9 cellular contexts compared by ENCODE assay signal in the genomic region with DNA sequence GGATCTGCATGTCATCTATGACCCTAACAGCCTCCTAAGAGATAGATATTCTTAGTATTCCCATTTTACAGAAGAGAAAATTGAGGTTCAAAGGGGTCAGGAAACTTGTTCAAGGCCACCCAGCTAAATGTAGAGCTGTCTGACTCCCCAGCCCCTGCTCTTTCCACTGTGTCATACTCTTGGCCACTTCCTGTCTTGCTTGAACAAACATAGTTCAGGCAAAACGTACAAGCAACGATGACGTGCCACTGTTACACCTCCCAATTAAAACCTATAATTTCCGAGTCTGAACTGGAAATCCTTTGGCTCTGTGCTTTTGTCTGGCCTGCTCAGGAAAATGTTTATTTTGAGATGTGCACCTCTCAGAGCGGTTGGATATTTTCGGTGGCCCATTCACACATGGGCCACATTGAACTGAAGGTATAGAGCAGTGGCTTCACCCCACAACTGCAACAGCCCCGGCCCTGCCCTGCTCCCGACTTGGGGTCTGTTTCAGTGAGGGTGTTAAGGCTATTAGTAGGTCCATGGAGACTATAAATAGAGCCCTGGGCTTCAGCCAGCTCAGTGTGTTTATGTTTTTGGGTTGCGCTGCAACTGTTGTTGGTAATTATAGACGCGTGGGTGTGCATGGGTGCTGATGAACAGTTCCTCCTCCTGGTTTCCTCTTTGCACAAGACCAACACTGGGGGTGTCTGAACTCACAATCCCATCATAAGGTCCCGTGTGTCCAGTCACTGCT.
DNase-seq lines count a peak whose midpoint lies in the region; ATAC-seq and TF ChIP-seq lines count a peak whose summit lies in the region.
"Had no signal": no experiment of that assay in that cellular context is flagged by ENCODE, and none has a peak within 500 bp of the region (broad histone marks: within the 10 kb centered on the region; RNA-seq: fewer than 3 reads in every experiment).

No MANE protein-coding gene starts in this region.

- no peak overlapping the region for H3K27ac ChIP-seq in brain microvascular endothelial cell
- H3K27ac ChIP-seq: gastrocnemius medialis had no signal

- DNase-seq in SIG-M5 (lab: John Stamatoyannopoulos, UW) (peak; percentile 30), brain microvascular endothelial cell (peak; percentile 45), NCI-H526 (lab: John Stamatoyannopoulos, UW) (no peak), GM19240 (ENCODE audit: insufficient read length, low spot score) (no peak), hepatic stellate cell (ENCODE audit: low spot score) (no peak)
- peak in 2 of 3 donors; percentile 44 to 53 for DNase-seq in stimulated activated CD4-positive, alpha-beta T cell treated with anti-CD3 and anti-CD28 coated beads, TNF-alpha, amount 100 ng/mL, for 1 hour (ENCODE audit: low read depth in 3 of 3, low spot score in 1 of 3)

- ATAC-seq in GM18909 (IDR thresholded peaks at IDR 0.05; ENCODE audit: poor library complexity, unreplicated experiment) (peak; percentile 79), HG02973 (IDR thresholded peaks at IDR 0.05; ENCODE audit: unreplicated experiment) (peak; percentile 72)
- ATAC-seq: gastrocnemius medialis had no signal

- no peaks in the 10 kb centered on the region for H3K27me3 ChIP-seq in brain microvascular endothelial cell (replicated peaks)
- H3K27me3 ChIP-seq: gastrocnemius medialis had no signal

- in situ Hi-C loops in brain microvascular endothelial cell (cut with HindIII; ENCODE audit: low pct_ligation_motif_present, low sequenced_read_pairs): no loop called here

- TF ChIP-seq CTCF in brain microvascular endothelial cell (IDR thresholded peaks at IDR 0.05; ENCODE audit: low read depth, low read length, missing control alignments): no peak

- H3K4me3 ChIP-seq in brain microvascular endothelial cell (ENCODE audit: low read depth, low read length): no peak overlapping the region
- H3K4me3 ChIP-seq: gastrocnemius medialis had no signal

- H3K36me3 ChIP-seq in brain microvascular endothelial cell (replicated peaks): no peaks in the 10 kb centered on the region
- H3K36me3 ChIP-seq: gastrocnemius medialis had no signal

Comparison
In these comparisons a context has a peak if more than half of its experiments do, and no peak if none do; other contexts are left out.
1. DNase-seq: peak in SIG-M5 (single experiment), brain microvascular endothelial cell (single experiment) and stimulated activated CD4-positive, alpha-beta T cell treated with anti-CD3 and anti-CD28 coated beads, TNF-alpha, amount 100 ng/mL, for 1 hour (2 of 3); none in NCI-H526 (0 of 2), GM19240 (single experiment) and hepatic stellate cell (single experiment).